In genomic region chr9:123616707-123617106, GRCh38 we compare ENCODE assay signal across 22 cellular contexts.
"Had no signal": no experiment of that assay in that cellular context is flagged by ENCODE, and none has a peak within 500 bp of the region (broad histone marks: within the 10 kb centered on the region; RNA-seq: fewer than 3 reads in every experiment).

No MANE protein-coding gene starts in this region.

- H3K9me3 Mint-ChIP-seq: naive thymus-derived CD8-positive, alpha-beta T cell had no signal

- H3K9me3 ChIP-seq: colonic mucosa, mucosa of descending colon, neutrophil, right atrium auricular region, sigmoid colon, stomach, thoracic aorta, transverse colon had no signal

- H3K4me3 ChIP-seq: colonic mucosa, hepatocyte, mucosa of descending colon, right atrium auricular region, sigmoid colon, skin epidermis, stomach, thoracic aorta, transverse colon had no signal

- H3K27ac ChIP-seq: colonic mucosa, hepatocyte, neutrophil, right atrium auricular region, sigmoid colon, skin epidermis, stomach, thoracic aorta, transverse colon had no signal

- H3K4me3 Mint-ChIP-seq: naive thymus-derived CD8-positive, alpha-beta T cell had no signal

- H3K27me3 Mint-ChIP-seq: naive thymus-derived CD8-positive, alpha-beta T cell had no signal

- H3K27ac Mint-ChIP-seq: naive thymus-derived CD8-positive, alpha-beta T cell had no signal

- DNase-seq: colonic mucosa; dermis blood vessel endothelial cell; effector CD4-positive, alpha-beta T cell; foreskin melanocyte; islet precursor cell; mammary epithelial cell; mucosa of descending colon; naive thymus-derived CD8-positive, alpha-beta T cell; posterior cingulate gyrus; sigmoid colon; stimulated activated CD4-positive, alpha-beta T cell treated with anti-CD3 and anti-CD28 coated beads, Interleukin-2, amount 100 ng/mL, for 24 hours; stimulated activated CD4-positive, alpha-beta T cell treated with anti-CD3 and anti-CD28 coated beads, Interleukin-4, amount 100 ng/mL, for 4 hours; stimulated activated naive CD4-positive, alpha-beta T cell; stomach; substantia nigra; transverse colon had no signal

- H3K4me1 ChIP-seq: colonic mucosa, right atrium auricular region, sigmoid colon, stomach, transverse colon had no signal

- H3K27me3 ChIP-seq: colonic mucosa, hepatocyte, neutrophil, right atrium auricular region, sigmoid colon, stomach, transverse colon had no signal

- H3K36me3 ChIP-seq: colonic mucosa, right atrium auricular region, sigmoid colon, stomach, transverse colon had no signal

- ATAC-seq: left lobe of liver; mucosa of descending colon; naive thymus-derived CD8-positive, alpha-beta T cell had no signal
